ENCODE assay signal across 15 cellular contexts in genomic region chr20:47816487-47817451, GRCh38.
"Had no signal": no experiment of that assay in that cellular context is flagged by ENCODE, and none has a peak within 500 bp of the region (broad histone marks: within the 10 kb centered on the region; RNA-seq: fewer than 3 reads in every experiment).

No MANE protein-coding gene starts in this region.

- H3K4me3 ChIP-seq: cardiac muscle cell, colonic mucosa, lung had no signal

- ATAC-seq: naive thymus-derived CD4-positive, alpha-beta T cell had no signal

- DNase-seq: activated CD4-positive, alpha-beta memory T cell treated with anti-CD3 and anti-CD28 coated beads for 36 hours; activated CD4-positive, alpha-beta T cell treated with anti-CD3 and anti-CD28 coated beads for 1 hour; activated T-cell treated with anti-CD3 and anti-CD28 coated beads, Interleukin-2, amount 50 U/mL, for 48 hours; colonic mucosa; naive thymus-derived CD4-positive, alpha-beta T cell; right cardiac atrium; stimulated activated CD4-positive, alpha-beta T cell treated with anti-CD3 and anti-CD28 coated beads, Interleukin-1b, Interleukin-23, amount 100 ng/mL, for 48 hours; stimulated activated naive CD4-positive, alpha-beta T cell; substantia nigra; SW 1271 had no signal

- H3K4me1 ChIP-seq: colonic mucosa had no signal

- H3K9me3 ChIP-seq: colonic mucosa, neutrophil had no signal

- FAIRE-seq: astrocyte, frontal cortex had no signal

- H3K27me3 ChIP-seq: cardiac muscle cell, colonic mucosa had no signal

- H3K36me3 ChIP-seq: cardiac muscle cell, colonic mucosa, neutrophil had no signal

- H3K27ac ChIP-seq: cardiac muscle cell, colonic mucosa, neutrophil had no signal
